8 cellular contexts compared by ENCODE assay signal in the genomic region with DNA sequence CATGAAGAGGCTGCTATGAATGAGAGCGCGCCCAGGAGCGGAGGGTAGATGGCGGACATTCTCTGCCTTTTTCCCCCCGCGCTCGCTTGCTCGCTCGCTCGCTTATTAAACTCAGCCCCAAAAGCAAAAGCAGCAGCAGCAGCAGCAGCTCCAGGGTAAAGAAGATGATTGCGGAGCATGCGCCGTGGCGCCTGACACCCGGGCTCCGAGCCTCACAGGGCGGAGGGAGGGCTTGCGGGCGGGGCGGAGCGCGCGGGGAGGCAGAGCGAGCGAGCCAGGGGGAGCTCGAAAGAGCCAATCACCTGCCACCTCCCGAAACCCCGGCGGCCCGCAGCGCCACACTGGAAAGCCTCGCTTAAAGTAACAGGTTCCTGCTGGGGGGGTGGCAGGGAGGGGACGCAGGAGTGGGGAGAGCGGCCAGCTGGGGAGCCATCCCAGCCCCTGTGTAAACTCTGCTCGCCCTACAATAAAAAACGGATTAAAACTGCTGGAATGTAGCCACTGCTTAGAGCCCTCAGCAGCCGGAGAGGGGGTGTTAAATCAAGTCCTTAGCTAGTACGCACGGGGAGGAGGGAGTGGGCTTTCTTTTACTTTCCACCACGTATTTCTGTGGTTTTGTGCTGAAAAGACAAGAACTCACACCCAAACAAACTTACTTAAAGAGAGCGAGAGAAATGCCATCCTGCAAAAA. TPM values are rescaled to one million over a fixed set of nuclear protein-coding genes. Genes with fewer than 3 reads are reported as not detected.
DNase-seq lines count a peak whose midpoint lies in the region; ATAC-seq, FAIRE-seq and TF ChIP-seq lines count a peak whose summit lies in the region.

A gene (minus strand): TSS at position 170 of the 691 bp plus-strand sequence.

- ATAC-seq in HG02763 (IDR thresholded peaks at IDR 0.05; ENCODE audit: unreplicated experiment) (peak; percentile 76), T-cell (replicated peaks in 1 of 4) (peak; percentile 76 to 83 (median 78)), right cardiac atrium (peak; percentile 98)

- H3K9me3 ChIP-seq in right cardiac atrium (ENCODE audit: control insufficient read depth, low read length), result no peaks in the 10 kb centered on the region

- POLR2A ChIA-PET in T-cell (lab: Charles Lee), result interaction anchor here (0.5 to 2.4 kb wide), 16 partner anchors 8 to 697 kb away, joined by 3 to 20 read pairs (median 5); a partner anchor contains a TSS

- FAIRE-seq in urothelium cell line (lab: Jason Lieb, UNC), result no peak

- WGBS in right cardiac atrium, result under 1% methylated on average over 41 of the region's 41 CpGs

- no peak for TF ChIP-seq CTCF in GM12875 (IDR thresholded peaks at IDR 0.05; ENCODE audit: borderline replicate concordance, insufficient read depth, low read depth, low read length)

- H3K4me1 Mint-ChIP-seq in T-cell, result peaks cover 43 to 48% (median 45%) of the 10 kb centered on the region in 3 donors

- peak within 1 kb of the TSS; percentile 96 to 99 (median 98) for H3K4me3 Mint-ChIP-seq in T-cell

- peaks cover 7% of the 10 kb centered on the region for H3K36me3 Mint-ChIP-seq in T-cell

- intact Hi-C loops in right cardiac atrium (cut with DNase I), result loop anchor here (2.0 to 10.0 kb wide), 6 partner anchors 62 to 322 kb away; a partner anchor contains a TSS

- peak; percentile 61 for DNase-seq in NCI-H1417 treated with DMSO at 0.1 percent for 48 hours (lab: John Stamatoyannopoulos, UW)
- peak; percentile 92 to 99 (median 97) for DNase-seq in T-cell
- DNase-seq in right cardiac atrium, result peak; percentile 97 to 99 (median 99)
- DNase-seq in pulmonary artery endothelial cell (ENCODE audit: low read depth, low spot score), result peak; percentile 80
- peak; percentile 93 for DNase-seq in urothelium cell line (ENCODE audit: low spot score)

- peak within 1 kb of the TSS; percentile 91 for H3K4me3 ChIP-seq in GM12875 (ENCODE audit: low read depth, low read length)
- H3K4me3 ChIP-seq in right cardiac atrium (ENCODE audit: low read length), result peak within 1 kb of the TSS; percentile 96

- no peaks in the 10 kb centered on the region for H3K27me3 Mint-ChIP-seq in T-cell

- H3K27ac Mint-ChIP-seq in T-cell, result peak within 1 kb of the TSS; percentile 97 to 99

- no peaks in the 10 kb centered on the region for H3K4me1 ChIP-seq in right cardiac atrium (ENCODE audit: control insufficient read depth, insufficient read depth, low read length)

- no peaks in the 10 kb centered on the region for H3K9me3 Mint-ChIP-seq in T-cell

- H3K27me3 ChIP-seq in right cardiac atrium (ENCODE audit: control insufficient read depth, insufficient read depth), result no peaks in the 10 kb centered on the region

- CTCF ChIA-PET in T-cell (lab: Charles Lee), result interaction anchor here (0.6 to 2.0 kb wide), 17 partner anchors 9 to 627 kb away, joined by 3 to 19 read pairs (median 4); a partner anchor contains a TSS

- H3K27ac ChIP-seq in angular gyrus (ENCODE audit: low read depth, low read length) (peak within 1 kb of the TSS; percentile 93), right cardiac atrium (ENCODE audit: low read length) (peak within 1 kb of the TSS; percentile 85)

RNA-seq across cellular contexts. Expression of the gene that starts here (rescaled TPM):
- 10 to 100 TPM; 51.8 to 96.6 (median 58.9) TPM for total RNA-seq in T-cell
- 10 to 100 TPM in 1 of 4 donors, 1 to 10 TPM in 3; 5.8 to 14.0 (median 8.8) TPM for total RNA-seq in right cardiac atrium
- polyA plus RNA-seq in right cardiac atrium, result 7.5 TPM
- total RNA-seq in pulmonary artery endothelial cell, result 9.4 and 19.3 TPM in 2 replicates

Comparison
In these comparisons a context has a peak if more than half of its experiments do, and no peak if none do; other contexts are left out.
1. Peak in every context shown above with its lines: DNase-seq, ATAC-seq, H3K4me3 ChIP-seq and H3K27ac ChIP-seq.